Comparison of ENCODE assay signal across 25 cellular contexts in genomic region chr5:139839416-139839815, GRCh38. TPM values are rescaled to one million over a fixed set of nuclear protein-coding genes. Genes with fewer than 3 reads are reported as not detected.
"Had no signal": no experiment of that assay in that cellular context is flagged by ENCODE, and none has a peak within 500 bp of the region (broad histone marks: within the 10 kb centered on the region; RNA-seq: fewer than 3 reads in every experiment).

No MANE protein-coding gene starts in this region.

- H3K27ac Mint-ChIP-seq: naive thymus-derived CD8-positive, alpha-beta T cell; progenitor cell of endocrine pancreas; stimulated activated effector memory CD8-positive, alpha-beta T cell treated with anti-CD3 and anti-CD28 coated beads, Interleukin-12 subunit alpha, Interleukin-12 subunit beta, amount 100 ng/mL, for 72 hours; type B pancreatic cell had no signal

- DNase-seq: cortex of kidney; effector CD8-positive, alpha-beta T cell; foreskin melanocyte; head of caudate nucleus; left colon; left ventricle myocardium superior; mesendoderm; mucosa of descending colon; nucleus accumbens; right cardiac atrium; stimulated activated CD4-positive, alpha-beta T cell treated with anti-CD3 and anti-CD28 coated beads, Interleukin-4, amount 100 ng/mL, for 1 hour; stimulated activated CD8-positive, alpha-beta memory T cell treated with anti-CD3 and anti-CD28 coated beads, Interleukin-4, amount 100 ng/mL, for 48 hours; stimulated activated naive CD8-positive, alpha-beta T cell treated with anti-CD3 and anti-CD28 coated beads, Interleukin-15, Interleukin-2, amounts not matched to agents 100 U/mL and 50 U/mL, for 24 hours; thyroid gland; uterus had no signal

- ATAC-seq: left colon; left ventricle myocardium superior; mucosa of descending colon; naive thymus-derived CD8-positive, alpha-beta T cell; right cardiac atrium; stimulated activated naive CD8-positive, alpha-beta T cell treated with anti-CD3 and anti-CD28 coated beads, Interleukin-15, Interleukin-2, amounts not matched to agents 100 U/mL and 50 U/mL, for 24 hours had no signal

- H3K4me3 ChIP-seq: dorsolateral prefrontal cortex, hepatocyte, mucosa of descending colon, ovary, smooth muscle cell, suprapubic skin, thyroid gland, uterus had no signal

- H3K36me3 Mint-ChIP-seq: naive thymus-derived CD8-positive, alpha-beta T cell; stimulated activated effector memory CD8-positive, alpha-beta T cell treated with anti-CD3 and anti-CD28 coated beads, Interleukin-12 subunit alpha, Interleukin-12 subunit beta, amount 100 ng/mL, for 72 hours; type B pancreatic cell had no signal

- H2AFZ ChIP-seq: hepatocyte had no signal

- H3K36me3 ChIP-seq: ovary, suprapubic skin, thyroid gland, uterus had no signal

- H3K4me1 ChIP-seq: suprapubic skin, thyroid gland, uterus had no signal

- H3K4me1 Mint-ChIP-seq: neural crest cell had no signal

- H3K9me3 ChIP-seq: mucosa of descending colon, ovary, suprapubic skin, thyroid gland, uterus had no signal

- H3K4me3 Mint-ChIP-seq: naive thymus-derived CD8-positive, alpha-beta T cell; neural crest cell; stimulated activated effector memory CD8-positive, alpha-beta T cell treated with anti-CD3 and anti-CD28 coated beads, Interleukin-12 subunit alpha, Interleukin-12 subunit beta, amount 100 ng/mL, for 72 hours; type B pancreatic cell had no signal

- H3K79me2 ChIP-seq: hepatocyte had no signal

- H3K27ac ChIP-seq: hepatocyte, ovary, suprapubic skin, thyroid gland, uterus had no signal

- H3K4me2 ChIP-seq: hepatocyte, smooth muscle cell had no signal

- H3K9me3 Mint-ChIP-seq: naive thymus-derived CD8-positive, alpha-beta T cell; neural crest cell; stimulated activated effector memory CD8-positive, alpha-beta T cell treated with anti-CD3 and anti-CD28 coated beads, Interleukin-12 subunit alpha, Interleukin-12 subunit beta, amount 100 ng/mL, for 72 hours; type B pancreatic cell had no signal

- H3K27me3 ChIP-seq: dorsolateral prefrontal cortex, ovary, suprapubic skin, thyroid gland, uterus had no signal

RNA-seq across cellular contexts. Expression of gene PSD2, which starts 43.8 kb away (rescaled TPM):
- total RNA-seq: hepatocyte, left ventricle myocardium superior had no signal
- polyA plus RNA-seq: hepatocyte had no signal
